ENCODE assay signal across 25 cellular contexts in the genomic region with DNA sequence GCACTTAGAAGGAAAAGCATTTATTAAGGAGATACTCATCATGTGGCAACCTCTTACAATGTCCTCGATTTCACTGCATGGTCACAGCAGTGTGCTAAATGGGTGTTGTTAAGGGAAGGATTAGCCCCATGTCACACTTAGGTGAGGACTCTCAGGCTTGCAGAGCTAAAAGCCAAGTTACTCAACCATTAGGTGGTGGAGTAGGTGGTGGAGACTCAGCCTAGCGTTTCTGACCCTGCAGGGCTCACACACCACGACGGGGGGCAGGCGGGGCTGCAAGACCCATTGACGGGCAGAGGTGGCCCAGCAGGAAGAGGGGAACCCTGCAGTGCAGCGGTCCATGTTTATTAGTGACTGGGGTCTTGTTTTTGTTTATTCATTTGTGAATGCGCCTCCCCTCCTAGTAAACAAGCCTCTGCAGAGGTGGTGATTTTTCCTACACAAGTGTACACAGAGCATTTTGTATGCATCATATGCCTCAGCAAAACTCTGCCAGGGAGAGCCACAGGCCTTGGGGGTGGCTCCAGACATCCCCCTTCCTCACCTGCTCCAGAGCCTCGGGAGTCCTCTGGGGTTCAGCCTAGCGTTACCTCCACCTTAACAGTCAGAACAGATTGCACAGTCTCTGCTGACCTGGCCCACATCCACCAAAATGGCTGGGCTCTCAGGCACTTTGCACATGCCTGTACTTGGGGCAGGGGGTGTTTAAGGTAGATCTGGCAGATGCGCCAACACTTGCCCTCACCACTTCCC.
A peak's percentile ranks its signal among the peaks of the same experiment; 100 is the strongest.
DNase-seq lines count a peak whose midpoint lies in the region; ATAC-seq, FAIRE-seq and TF ChIP-seq lines count a peak whose summit lies in the region.
"Had no signal": no experiment of that assay in that cellular context is flagged by ENCODE, and none has a peak within 500 bp of the region (broad histone marks: within the 10 kb centered on the region; RNA-seq: fewer than 3 reads in every experiment).

No MANE protein-coding gene starts in this region.

- H2BK5ac ChIP-seq in H1 (ENCODE audit: low read depth, low read length): no peak overlapping the region

- no peak overlapping the region for H4K91ac ChIP-seq in H1 (replicated peaks; ENCODE audit: insufficient read length, low read length)

- no peak for TF ChIP-seq EP300 in H1 (IDR thresholded peaks at IDR 0.05; ENCODE audit: borderline replicate concordance in 1 of 2, low read depth in 2 of 2, low read length in 2 of 2)

- H3K14ac ChIP-seq in H1 (ENCODE audit: insufficient read length): no peak overlapping the region

- H3K4me1 ChIP-seq in GM23338 (ENCODE audit: insufficient read depth): no peaks in the 10 kb centered on the region
- H3K4me1 ChIP-seq in H1 (replicated peaks in 1 of 4; ENCODE audit: control insufficient read depth in 3 of 4, insufficient read depth in 4 of 4, low read length in 3 of 4): peaks cover 0 to 15% (median 5%) of the 10 kb centered on the region in 4 experiments; a peak in 6 of 7 replicates
- H3K4me1 ChIP-seq: BLaER1, SJCRH30 had no signal

- H2AK5ac ChIP-seq in H1 (ENCODE audit: low read depth, low read length): 0 out of 2 replicates have a peak overlapping the region, but pooled peaks have one; percentile 17

- H3K79me2 ChIP-seq in GM23338 (replicated peaks; ENCODE audit: insufficient read depth) (no peaks in the 10 kb centered on the region), H1 (ENCODE audit: control insufficient read depth in 1 of 2, insufficient read depth in 2 of 2, low read length in 2 of 2) (no peaks in the 10 kb centered on the region)

- H3K27me3 ChIP-seq in GM23338 (ENCODE audit: insufficient read depth): no peaks in the 10 kb centered on the region
- H3K27me3 ChIP-seq in H1 (replicated peaks in 1 of 4; ENCODE audit: control insufficient read depth in 3 of 4, extremely low read depth in 1 of 4, insufficient read depth in 3 of 4, low read length in 3 of 4): no peaks in the 10 kb centered on the region
- H3K27me3 ChIP-seq: BLaER1, SJCRH30 had no signal

- peak overlapping the region; percentile 50 for H2BK12ac ChIP-seq in H1 (ENCODE audit: low read depth, low read length)

- no peak overlapping the region for H3K56ac ChIP-seq in H1 (replicated peaks; ENCODE audit: insufficient read length, low read depth, low read length)

- H3K27ac ChIP-seq in GM23338 (ENCODE audit: low read depth) (no peak overlapping the region), H1 (ENCODE audit: low read depth, low read length) (no peak overlapping the region), substantia nigra (ENCODE audit: low read depth, low read length, poor library complexity, severe bottlenecking) (no peak overlapping the region)
- H3K27ac ChIP-seq: BLaER1, HL-60, SJCRH30 had no signal

- ATAC-seq in GM23338 (peak; percentile 31), Right ventricle myocardium superior (ENCODE audit: poor library complexity) (no peak)
- ATAC-seq: PC-3, SK-N-SH treated with all-trans-retinoic acid at 6 μM for 48 hours had no signal

- peaks cover 17% of the 10 kb centered on the region for H3K4me1 Mint-ChIP-seq in GM23338
- H3K4me1 Mint-ChIP-seq in neural crest cell: peaks cover 31% of the 10 kb centered on the region
- H3K4me1 Mint-ChIP-seq: CD4-positive, CD25-positive, alpha-beta regulatory T cell had no signal

- no peaks in the 10 kb centered on the region for H3F3A ChIP-seq in GM23338 (replicated peaks; ENCODE audit: low read depth)

- H2BK20ac ChIP-seq in H1 (ENCODE audit: low read length): no peak overlapping the region

- peaks cover 8% of the 10 kb centered on the region for H3K27me3 Mint-ChIP-seq in GM23338 (ENCODE audit: insufficient read depth, low read depth, poor library complexity)
- peaks cover 17% of the 10 kb centered on the region for H3K27me3 Mint-ChIP-seq in neural crest cell (ENCODE audit: low read depth)
- H3K27me3 Mint-ChIP-seq: CD4-positive, CD25-positive, alpha-beta regulatory T cell had no signal

- TF ChIP-seq CTCF in GM23338 (conservative IDR thresholded peaks at IDR 0.05; ENCODE audit: low read depth in 2 of 2) (no peak), H1 (IDR thresholded peaks at IDR 0.05; ENCODE audit: control extremely low read depth in 1 of 3, insufficient read depth in 1 of 3, low read depth in 1 of 3, low read length in 3 of 3) (no peak), neural crest cell (conservative IDR thresholded peaks at IDR 0.05) (no peak)

- no peak overlapping the region for H3K4me3 ChIP-seq in GM23338
- H3K4me3 ChIP-seq in H1 (ENCODE audit: extremely low read depth in 1 of 4, insufficient read depth in 2 of 4, low read depth in 3 of 4, low read length in 4 of 4): no peak overlapping the region
- H3K4me3 ChIP-seq: BLaER1, SJCRH30 had no signal

- H4K5ac ChIP-seq in H1 (ENCODE audit: insufficient read length, low read depth, low read length): no peak overlapping the region

- H4K20me1 ChIP-seq in GM23338 (replicated peaks; ENCODE audit: insufficient read depth) (no peaks in the 10 kb centered on the region), H1 (replicated peaks in 1 of 2; ENCODE audit: control insufficient read depth in 1 of 2, insufficient read depth in 2 of 2, low read length in 2 of 2) (no peaks in the 10 kb centered on the region)
- H4K20me1 ChIP-seq: BLaER1 had no signal

- H3K27ac Mint-ChIP-seq in GM23338 (no peak overlapping the region), neural crest cell (ENCODE audit: unreplicated experiment) (peak overlapping the region; percentile 53)
- H3K27ac Mint-ChIP-seq: CD4-positive, CD25-positive, alpha-beta regulatory T cell had no signal

- WGBS in H1 (ENCODE audit: extremely low coverage in 1 of 2, insufficient coverage in 1 of 2, insufficient read length in 1 of 2, insufficient replicate concordance in 2 of 2, low coverage in 1 of 2, low lambda C conversion rate in 2 of 2, missing lambda C conversion rate in 1 of 2), 2 experiments: 80% methylated on average over 11 of the region's 11 CpGs; no CpG with 5 or more reads in 1 of the 2 experiments

- POLR2A ChIA-PET in H1 (lab: Charles Lee; ENCODE audit: partially characterized antibody): interaction anchor here (1.3 kb wide), 1 partner anchor 8 kb away, joined by 3 read pairs; no protein-coding TSS in a partner anchor

- peak; percentile 9 for DNase-seq in DMS79 (lab: John Stamatoyannopoulos, UW)
- no peak for DNase-seq in GM23338 (ENCODE audit: low spot score)
- no peak for DNase-seq in H1 (ENCODE audit: low read depth in 1 of 2, low spot score in 2 of 2)
- no peak for DNase-seq in neural crest cell (ENCODE audit: low read depth, low spot score)
- DNase-seq in Right ventricle myocardium superior: no peak
- DNase-seq in 8988T: no peak
- DNase-seq in substantia nigra (lab: John Stamatoyannopoulos, UW): no peak
- DNase-seq: CD4-positive, CD25-positive, alpha-beta regulatory T cell; GDM1; Karpas-422; NCI-H1092 treated with DMSO at 0.1 percent for 48 hours; NCI-H1436; NCI-H187; NCI-H2081 treated with DMSO at 0.1 percent for 48 hours; NCI-H524 treated with DMSO at 0.1 percent for 48 hours; NCI-H774; PC-3; SJCRH30 had no signal

- H2BK120ac ChIP-seq in H1 (replicated peaks; ENCODE audit: low read depth, low read length): no peak overlapping the region

- H3K4ac ChIP-seq in H1 (replicated peaks; ENCODE audit: insufficient read length, low read depth, low read length): no peak overlapping the region

- no peak overlapping the region for H3K23ac ChIP-seq in H1 (ENCODE audit: insufficient read length)

- H3K9me3 Mint-ChIP-seq in GM23338 (no peaks in the 10 kb centered on the region; the same call in 2 of the 3 replicates), neural crest cell (peaks cover 2% of the 10 kb centered on the region)

- H3K36me3 ChIP-seq in GM23338 (ENCODE audit: insufficient read depth) (no peaks in the 10 kb centered on the region), H1 (ENCODE audit: control insufficient read depth in 2 of 4, insufficient read depth in 4 of 4, low read length in 3 of 4) (no peaks in the 10 kb centered on the region)
- H3K36me3 ChIP-seq: BLaER1, SJCRH30 had no signal

- CTCF ChIA-PET in H1 (lab: Charles Lee; ENCODE audit: partially characterized antibody): interaction anchor here (0.6 to 1.5 kb wide), 4 partner anchors 15 to 153 kb away, joined by 3 to 5 read pairs (median 3); no protein-coding TSS in a partner anchor

- no peak overlapping the region for H3K9ac ChIP-seq in H1 (replicated peaks in 1 of 4; ENCODE audit: extremely low read depth in 1 of 4, low read depth in 3 of 4, low read length in 3 of 4)
- H3K9ac ChIP-seq: BLaER1 had no signal

- peak overlapping the region; percentile 31; the same call in 1 of the 2 replicates for H4K8ac ChIP-seq in H1 (ENCODE audit: extremely low read depth, insufficient read depth, low read length)

- TF ChIP-seq POLR2A in H1 (IDR thresholded peaks at IDR 0.05; ENCODE audit: control extremely low read depth in 1 of 2, low read depth in 2 of 2, low read length in 2 of 2): no peak

- H3K36me3 Mint-ChIP-seq in GM23338 (ENCODE audit: low read depth) (no peaks in the 10 kb centered on the region), neural crest cell (ENCODE audit: low read depth) (no peaks in the 10 kb centered on the region)
- H3K36me3 Mint-ChIP-seq: CD4-positive, CD25-positive, alpha-beta regulatory T cell had no signal

- no peaks in the 10 kb centered on the region for H3K23me2 ChIP-seq in H1 (ENCODE audit: low read depth, low read length)

- H2BK15ac ChIP-seq in H1 (ENCODE audit: low read length): no peak overlapping the region

- intact Hi-C loops in Right ventricle myocardium superior (cut with DNase I): no loop called here

- H3K18ac ChIP-seq in H1 (ENCODE audit: extremely low read depth, low read length): peak overlapping the region; percentile 62; the same call in 1 of the 2 replicates

- no peaks in the 10 kb centered on the region for H3K9me2 ChIP-seq in GM23338 (ENCODE audit: insufficient read depth)

- no peak for TF ChIP-seq RAD21 in H1 (IDR thresholded peaks at IDR 0.05 in 1 of 2, conservative IDR thresholded peaks at IDR 0.05 in 1 of 2; ENCODE audit: low read depth in 2 of 2, low read length in 2 of 2)

- H3K4me2 ChIP-seq in GM23338 (no peak overlapping the region), H1 (ENCODE audit: insufficient read depth in 1 of 2, low read depth in 2 of 2, low read length in 2 of 2) (no peak overlapping the region)
- H3K4me2 ChIP-seq: BLaER1 had no signal

- H3K79me1 ChIP-seq in H1 (ENCODE audit: low read depth, low read length): no peaks in the 10 kb centered on the region

- no peaks in the 10 kb centered on the region for H3K9me3 ChIP-seq in H1 (ENCODE audit: insufficient read depth in 2 of 2, low read depth in 1 of 2, low read length in 1 of 2)
- H3K9me3 ChIP-seq: SJCRH30 had no signal

- peak overlapping the region; percentile 43; the same call in 1 of the 2 replicates for H2AFZ ChIP-seq in GM23338
- no peak overlapping the region for H2AFZ ChIP-seq in H1 (ENCODE audit: low read length)

- H3K4me3 Mint-ChIP-seq in GM23338 (no peak overlapping the region), neural crest cell (no peak overlapping the region)
- H3K4me3 Mint-ChIP-seq: CD4-positive, CD25-positive, alpha-beta regulatory T cell had no signal

- no peak for FAIRE-seq in H1 (lab: Jason Lieb, UNC)
- FAIRE-seq: A204.1, D721Med, GM12891, H54 had no signal

TF ChIP-seq in H1, 55 proteins besides CTCF, POLR2A, EP300 and RAD21 (continues in another document):
- TF ChIP-seq CREB1 (IDR thresholded peaks at IDR 0.05): no peak
- no peak for TF ChIP-seq EGR1 (IDR thresholded peaks at IDR 0.05; ENCODE audit: borderline replicate concordance, low read depth, low read length)
